In the genomic region with DNA sequence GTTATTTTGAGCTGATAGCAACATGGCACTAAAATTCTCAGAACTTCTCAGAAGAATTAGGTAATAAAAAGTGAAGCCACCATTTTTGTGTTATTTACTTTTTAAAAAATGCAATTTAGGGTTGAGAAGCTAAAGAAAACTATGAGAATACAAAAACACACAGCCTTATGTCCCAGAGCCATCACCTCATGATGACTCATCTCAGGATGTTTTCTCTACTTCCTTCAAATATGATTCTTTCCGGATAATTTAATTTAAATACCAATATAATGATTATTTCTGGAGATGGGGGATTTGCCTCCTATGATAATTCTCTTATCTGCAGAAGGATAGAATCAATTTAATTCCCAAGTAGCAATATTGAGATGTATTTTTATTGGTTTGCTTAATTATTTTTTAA, we compare ENCODE assay signal across 29 cellular contexts.
DNase-seq lines count a peak whose midpoint lies in the region; ATAC-seq and TF ChIP-seq lines count a peak whose summit lies in the region.
"Had no signal": no experiment of that assay in that cellular context is flagged by ENCODE, and none has a peak within 500 bp of the region (broad histone marks: within the 10 kb centered on the region; RNA-seq: fewer than 3 reads in every experiment).

No MANE protein-coding gene starts in this region.

- no peak for TF ChIP-seq CTCF in IMR-90 (conservative IDR thresholded peaks at IDR 0.05; ENCODE audit: low read depth, low read length)

- H3K4me3 ChIP-seq in IMR-90 (ENCODE audit: insufficient read depth, low read depth, low read length) (no peak overlapping the region), adipocyte (ENCODE audit: low read length) (no peak overlapping the region)
- H3K4me3 ChIP-seq: ascending aorta, HAP-1, heart right ventricle, Peyer's patch, psoas muscle, SJSA1, tibial nerve had no signal

- no peak overlapping the region for H3K18ac ChIP-seq in IMR-90 (ENCODE audit: low read depth, low read length)

- H3K4ac ChIP-seq in IMR-90 (ENCODE audit: low read depth, low read length): no peak overlapping the region

- H4K5ac ChIP-seq in IMR-90 (ENCODE audit: low read depth, low read length): no peak overlapping the region

- no peak overlapping the region for H4K91ac ChIP-seq in IMR-90 (ENCODE audit: insufficient read depth, low read depth, low read length)

- H3K9ac ChIP-seq in IMR-90 (ENCODE audit: low read depth, low read length) (no peak overlapping the region), adipocyte (ENCODE audit: low read length) (no peak overlapping the region)

- no peak for TF ChIP-seq RAD21 in IMR-90 (IDR thresholded peaks at IDR 0.05; ENCODE audit: low read length)

- POLR2A ChIA-PET in IMR-90 (lab: Charles Lee; ENCODE audit: unreplicated experiment): no interaction called here

- WGBS in IMR-90 (ENCODE audit: extremely low coverage in 2 of 2, insufficient read length in 1 of 2), 2 experiments: no CpG with 5 or more reads among the region's 1 CpG

- no peaks in the 10 kb centered on the region for H3K79me1 ChIP-seq in IMR-90 (ENCODE audit: low read depth in 1 of 2, low read length in 2 of 2)

- H2AK9ac ChIP-seq in IMR-90 (replicated peaks; ENCODE audit: low read depth, low read length, poor library complexity): no peak overlapping the region

- no peaks in the 10 kb centered on the region for H4K20me1 ChIP-seq in IMR-90 (ENCODE audit: insufficient read depth, low read length)

- BruUV-seq in IMR-90 (replicated peaks; lab: Mats Ljungman, UMichigan): no TSS peak

- no peaks in the 10 kb centered on the region for H3K27me3 ChIP-seq in IMR-90 (ENCODE audit: control insufficient read depth, insufficient read depth, low read length)
- H3K27me3 ChIP-seq in adipocyte (replicated peaks; ENCODE audit: control insufficient read depth, insufficient read depth, low read length): peaks cover under 1% of the 10 kb centered on the region
- H3K27me3 ChIP-seq: ascending aorta, foreskin keratinocyte, heart right ventricle, Peyer's patch, SJSA1, tibial nerve had no signal

- H3K4me1 ChIP-seq in IMR-90 (ENCODE audit: control insufficient read depth, insufficient read depth, low read length) (peaks cover 10% of the 10 kb centered on the region), adipocyte (ENCODE audit: control insufficient read depth, insufficient read depth, low read length) (no peaks in the 10 kb centered on the region)
- H3K4me1 ChIP-seq: ascending aorta, HAP-1, Peyer's patch, tibial nerve had no signal

- intact Hi-C loops in IMR-90 (cut with micrococcal nuclease): no loop called here

- no peak overlapping the region for H4K8ac ChIP-seq in IMR-90 (ENCODE audit: low read depth in 2 of 2, low read length in 2 of 2)

- H3K36me3 ChIP-seq in IMR-90 (ENCODE audit: control insufficient read depth, insufficient read depth, low read length) (no peaks in the 10 kb centered on the region), adipocyte (ENCODE audit: control insufficient read depth, insufficient read depth, low read length, severe bottlenecking) (no peaks in the 10 kb centered on the region)
- H3K36me3 ChIP-seq: ascending aorta, HAP-1, heart right ventricle, Peyer's patch, SJSA1, tibial nerve had no signal

- H2AK5ac ChIP-seq in IMR-90 (ENCODE audit: low read depth, low read length): no peak overlapping the region

- no peak overlapping the region for H3K27ac ChIP-seq in IMR-90 (ENCODE audit: insufficient read depth, low read length)
- H3K27ac ChIP-seq: ascending aorta, foreskin keratinocyte, heart right ventricle, Peyer's patch, psoas muscle, SJSA1, tibial nerve had no signal

- TF ChIP-seq POLR2A in IMR-90 (IDR thresholded peaks at IDR 0.05; ENCODE audit: low read depth, low read length): no peak

- no peak overlapping the region for H2BK20ac ChIP-seq in IMR-90 (ENCODE audit: low read depth, low read length)

- ATAC-seq in IMR-90 (ENCODE audit: low read depth) (no peak), GM19397 (IDR thresholded peaks at IDR 0.05; ENCODE audit: unreplicated experiment) (no peak)
- ATAC-seq: esophagus mucosa; foreskin keratinocyte; heart right ventricle; naive thymus-derived CD8-positive, alpha-beta T cell; psoas muscle; sciatic nerve; T-cell had no signal

- H3K4me2 ChIP-seq in IMR-90 (ENCODE audit: low read depth, low read length): no peak overlapping the region

- H3K9me1 ChIP-seq in IMR-90 (ENCODE audit: insufficient read depth, low read length): no peaks in the 10 kb centered on the region

- in situ Hi-C loops in IMR-90 (cut with MboI; ENCODE audit: low sequenced_read_pairs): loop anchor here (25.0 kb wide), 1 partner anchor 857 kb away; no protein-coding TSS in a partner anchor

- CTCF ChIA-PET in IMR-90 (lab: Yijun Ruan, JAX): interaction anchor here (0.8 kb wide), 1 partner anchor 9 kb away, joined by 3 read pairs; no protein-coding TSS in a partner anchor

- H3K56ac ChIP-seq in IMR-90 (ENCODE audit: extremely low read depth, insufficient read depth, low read length): no peak overlapping the region

- H2BK120ac ChIP-seq in IMR-90 (ENCODE audit: low read depth, low read length): no peak overlapping the region

- no peaks in the 10 kb centered on the region for H3K9me3 ChIP-seq in IMR-90 (ENCODE audit: control insufficient read depth, insufficient read depth, low read length)
- H3K9me3 ChIP-seq in adipocyte (ENCODE audit: control insufficient read depth, low read length): no peaks in the 10 kb centered on the region
- H3K9me3 ChIP-seq: ascending aorta, HAP-1, heart right ventricle, Peyer's patch, psoas muscle, SJSA1, tibial nerve had no signal

- DNase-seq in COLO829 (ENCODE audit: low spot score) (peak; percentile 40), IMR-90 (peak; percentile 57), adipocyte (ENCODE audit: low read depth) (peak; percentile 17), iris pigment epithelial cell (ENCODE audit: low read depth) (peak; percentile 26), H4 (ENCODE audit: low spot score) (no peak), mucosa of gallbladder (ENCODE audit: low spot score) (no peak), NCI-H1694 (lab: John Stamatoyannopoulos, UW) (no peak)
- DNase-seq: activated CD4-positive, alpha-beta T cell treated with anti-CD3 and anti-CD28 coated beads, Interleukin-2, amount 10 ng/mL, durations not matched to agents 24 days and 14 days; activated CD8-positive, alpha-beta memory T cell treated with anti-CD3 and anti-CD28 coated beads for 24 hours; activated T-cell treated with anti-CD3 and anti-CD28 coated beads for 4 hours; CD8-positive, alpha-beta memory T cell; foreskin keratinocyte; heart right ventricle; midbrain; naive thymus-derived CD8-positive, alpha-beta T cell; NCI-H1417; NCI-H2029 treated with DMSO at 0.1 percent for 48 hours; NCI-H526 treated with DMSO at 0.1 percent for 48 hours; Peyer's patch; psoas muscle; stimulated activated CD4-positive, alpha-beta T cell treated with anti-CD3 and anti-CD28 coated beads, Interleukin-4, amount 100 ng/mL, for 24 hours; T-cell had no signal

- H3K14ac ChIP-seq in IMR-90 (replicated peaks; ENCODE audit: low read depth, low read length): no peak overlapping the region

- no peak overlapping the region for H2AFZ ChIP-seq in IMR-90 (replicated peaks; ENCODE audit: low read length, poor library complexity)

- no peak overlapping the region for H2BK15ac ChIP-seq in IMR-90 (ENCODE audit: low read depth, low read length)

- H2BK5ac ChIP-seq in IMR-90 (ENCODE audit: low read depth, low read length, poor library complexity, severe bottlenecking): peak overlapping the region; percentile 37

- dilution Hi-C loops in IMR-90 (cut with HindIII; ENCODE audit: low sequenced_read_pairs, unreplicated experiment): no loop called here

- no peak overlapping the region for H3K23ac ChIP-seq in IMR-90 (ENCODE audit: low read depth, low read length)

TF ChIP-seq in IMR-90, 13 proteins besides CTCF, POLR2A, EP300 and RAD21:
- TF ChIP-seq FOS (IDR thresholded peaks at IDR 0.05; ENCODE audit: low read depth, low read length) (peak; percentile 58; the same call in 1 of the 2 replicates), NFE2L2 (IDR thresholded peaks at IDR 0.05; ENCODE audit: low read depth, low read length) (no peak)

Comparison
In these comparisons a context has a peak if more than half of its experiments do, and no peak if none do; other contexts are left out.
1. DNase-seq: peak in COLO829 (single experiment), IMR-90 (single experiment), adipocyte (single experiment) and iris pigment epithelial cell (single experiment); none in H4 (single experiment), mucosa of gallbladder (single experiment) and NCI-H1694 (single experiment).